Comparison of ENCODE assay signal across 8 cellular contexts in the genomic region with DNA sequence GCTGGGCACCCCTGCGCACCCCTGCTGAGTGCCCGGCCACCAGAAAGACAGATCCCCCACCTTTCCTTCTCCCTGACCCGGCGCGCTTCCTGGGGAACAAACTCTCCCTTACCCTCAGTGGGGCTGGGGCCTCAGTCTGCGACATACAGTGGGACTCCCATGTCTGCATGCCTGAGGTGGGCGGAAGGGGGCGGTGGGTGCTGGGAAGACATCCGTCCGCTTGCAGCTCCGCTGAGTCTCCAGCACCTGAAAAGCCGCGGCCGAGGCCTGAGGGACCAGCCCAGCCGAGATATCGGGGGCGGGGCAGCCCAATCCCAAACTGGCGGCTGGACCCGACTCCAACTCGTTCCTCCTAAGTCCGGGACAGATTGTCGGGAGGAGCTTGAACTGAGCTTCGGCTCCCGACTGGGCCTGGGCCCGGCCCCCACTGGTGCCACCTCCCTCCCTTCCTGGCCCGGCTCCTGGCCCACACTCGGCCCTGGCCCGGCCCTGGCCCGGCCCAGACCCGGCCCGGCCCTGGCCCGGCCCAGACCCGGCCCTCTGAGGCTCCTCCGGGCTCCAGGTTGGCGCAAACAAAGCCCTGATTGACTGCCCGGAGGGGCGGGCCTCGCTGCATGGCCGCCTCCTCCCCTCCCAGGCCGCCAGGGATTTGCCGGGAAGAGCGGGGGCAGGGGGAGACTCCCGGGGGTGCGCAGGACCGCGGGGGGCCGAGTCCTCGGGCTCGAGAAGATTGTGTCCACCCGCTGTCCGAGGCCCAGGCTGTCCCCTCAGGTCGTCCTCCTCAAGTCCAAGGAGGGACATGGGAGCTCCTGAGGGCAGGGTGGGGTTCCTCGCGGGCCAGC. TPM values are rescaled to one million over a fixed set of nuclear protein-coding genes. Genes with fewer than 3 reads are reported as not detected.
DNase-seq lines count a peak whose midpoint lies in the region; ATAC-seq, FAIRE-seq and TF ChIP-seq lines count a peak whose summit lies in the region.

No MANE protein-coding gene starts in this region.

- no peaks in the 10 kb centered on the region for H3K9me3 ChIP-seq in thymus (ENCODE audit: control insufficient read depth)

- H3K27me3 ChIP-seq in thymus (ENCODE audit: control insufficient read depth, insufficient read depth): no peaks in the 10 kb centered on the region

- no peaks in the 10 kb centered on the region for H3K36me3 ChIP-seq in thymus (ENCODE audit: control insufficient read depth, insufficient read depth)

- H3K4me1 ChIP-seq in thymus (ENCODE audit: control insufficient read depth, insufficient read depth, low read length): peaks cover 3% of the 10 kb centered on the region

- peak; percentile 60 for FAIRE-seq in HTR-8/SVneo (lab: Jason Lieb, UNC)

- peak overlapping the region; percentile 36 for H3K27ac ChIP-seq in thymus (ENCODE audit: low read depth)

- no peak for TF ChIP-seq CTCF in AG10803 (conservative IDR thresholded peaks at IDR 0.05; ENCODE audit: low read length)

- ATAC-seq in esophagus mucosa (peak; percentile 65), HG02642 (IDR thresholded peaks at IDR 0.05; ENCODE audit: poor library complexity, unreplicated experiment) (no peak)

- DNase-seq in AG10803 (ENCODE audit: low read depth) (peak; percentile 76), HTR-8/SVneo (ENCODE audit: insufficient read length, low spot score) (peak; percentile 71), midbrain (lab: John Stamatoyannopoulos, UW) (peak; percentile 63), GDM1 (lab: John Stamatoyannopoulos, UW) (no peak)
- peak; percentile 52 for DNase-seq in activated CD8-positive, alpha-beta memory T cell treated with anti-CD3 and anti-CD28 coated beads, Interleukin-2, amount 50 U/mL, for 48 hours

- under 1% methylated on average over 54 of the region's 54 CpGs for WGBS in thymus

- H3K4me3 ChIP-seq in AG10803 (ENCODE audit: low read length) (peak overlapping the region; percentile 69), thymus (ENCODE audit: low read length) (peak overlapping the region; percentile 64)

RNA-seq across cellular contexts. Expression of a gene that starts 0.9 kb away (rescaled TPM):
- 2.6 TPM for total RNA-seq in esophagus mucosa
- polyA plus RNA-seq in thymus: 2.4 TPM
